25 cellular contexts compared by ENCODE assay signal in genomic region chr3:4337147-4337546, GRCh38. TPM values are rescaled to one million over a fixed set of nuclear protein-coding genes. Genes with fewer than 3 reads are reported as not detected.
A peak's percentile ranks its signal among the peaks of the same experiment; 100 is the strongest.
DNase-seq lines count a peak whose midpoint lies in the region; ATAC-seq, FAIRE-seq and TF ChIP-seq lines count a peak whose summit lies in the region.
"Had no signal": no experiment of that assay in that cellular context is flagged by ENCODE, and none has a peak within 500 bp of the region (broad histone marks: within the 10 kb centered on the region; RNA-seq: fewer than 3 reads in every experiment).

No MANE protein-coding gene starts in this region.

- intact Hi-C loops in K562 (cut with micrococcal nuclease): no loop called here
- intact Hi-C loops in tibial artery (cut with DNase I; ENCODE audit: low total_unique reads): no loop called here

- H3K36me3 ChIP-seq in K562 (ENCODE audit: control insufficient read depth, insufficient read depth, low read length) (no peaks in the 10 kb centered on the region), tibial artery (no peaks in the 10 kb centered on the region), GM23338 (ENCODE audit: insufficient read depth) (no peaks in the 10 kb centered on the region)
- H3K36me3 ChIP-seq: BLaER1 had no signal

- no peak overlapping the region for H3K4me2 ChIP-seq in K562 (ENCODE audit: insufficient read depth, low read length)
- H3K4me2 ChIP-seq in GM23338: no peak overlapping the region
- H3K4me2 ChIP-seq: BLaER1 had no signal

- H3K9me1 ChIP-seq in K562 (ENCODE audit: control insufficient read depth, insufficient read depth, low read length): no peaks in the 10 kb centered on the region

- H3K4me3 ChIP-seq in K562 (no peak overlapping the region), tibial artery (no peak overlapping the region), GM23338 (no peak overlapping the region)
- H3K4me3 ChIP-seq: BLaER1, GM12878, GM23248 had no signal

- no peaks in the 10 kb centered on the region for H3K9me2 ChIP-seq in GM23338 (ENCODE audit: insufficient read depth)

- ATAC-seq in K562 (no peak), GM23338 (no peak)
- ATAC-seq: CD8-positive, alpha-beta T cell; GM12878; HCT116 had no signal

- CTCF ChIA-PET in K562 (lab: Yijun Ruan, JAX; ENCODE audit: low intra/inter-chr PET ratio): interaction anchor here (1.1 kb wide), 1 partner anchor 296 kb away, joined by 4 read pairs; no protein-coding TSS in a partner anchor

- H3K4me1 Mint-ChIP-seq in osteocyte (ENCODE audit: unreplicated experiment): peaks cover 31% of the 10 kb centered on the region
- H3K4me1 Mint-ChIP-seq in endothelial cell (ENCODE audit: unreplicated experiment): peaks cover 13% of the 10 kb centered on the region
- peaks cover 36% of the 10 kb centered on the region for H3K4me1 Mint-ChIP-seq in GM23338
- H3K4me1 Mint-ChIP-seq: B cell had no signal

- H3F3A ChIP-seq in GM23338 (replicated peaks; ENCODE audit: low read depth): no peaks in the 10 kb centered on the region

- no peak for TF ChIP-seq CTCF in K562 (IDR thresholded peaks at IDR 0.05 in 2 of 3, conservative IDR thresholded peaks at IDR 0.05 in 1 of 3; ENCODE audit: insufficient read depth in 2 of 3, low read depth in 1 of 3, low read length in 3 of 3)
- no peak for TF ChIP-seq CTCF in osteocyte (IDR thresholded peaks at IDR 0.05)
- no peak for TF ChIP-seq CTCF in tibial artery (IDR thresholded peaks at IDR 0.05)
- no peak for TF ChIP-seq CTCF in endothelial cell (IDR thresholded peaks at IDR 0.05; ENCODE audit: unreplicated experiment)
- no peak for TF ChIP-seq CTCF in GM23338 (conservative IDR thresholded peaks at IDR 0.05; ENCODE audit: low read depth in 2 of 2)

- peaks cover 5% of the 10 kb centered on the region for H3K36me3 Mint-ChIP-seq in osteocyte (ENCODE audit: unreplicated experiment)
- no peaks in the 10 kb centered on the region for H3K36me3 Mint-ChIP-seq in endothelial cell (ENCODE audit: low read depth, unreplicated experiment)
- no peaks in the 10 kb centered on the region for H3K36me3 Mint-ChIP-seq in GM23338 (ENCODE audit: low read depth)

- H4K20me1 ChIP-seq in K562 (replicated peaks; ENCODE audit: control insufficient read depth, insufficient read depth, low read length) (no peaks in the 10 kb centered on the region), GM23338 (replicated peaks; ENCODE audit: insufficient read depth) (no peaks in the 10 kb centered on the region)
- H4K20me1 ChIP-seq: BLaER1 had no signal

- no peak overlapping the region for H3K9ac ChIP-seq in K562 (ENCODE audit: insufficient read depth in 1 of 2, low read depth in 2 of 2, low read length in 2 of 2)
- H3K9ac ChIP-seq: BLaER1, GM23248 had no signal

- H3K9me3 Mint-ChIP-seq in osteocyte (ENCODE audit: unreplicated experiment) (no peaks in the 10 kb centered on the region), endothelial cell (ENCODE audit: unreplicated experiment) (no peaks in the 10 kb centered on the region), GM23338 (no peaks in the 10 kb centered on the region; the same call in 2 of the 3 replicates)
- H3K9me3 Mint-ChIP-seq: CD8-positive, alpha-beta T cell; H9 had no signal

- H3K27ac Mint-ChIP-seq in osteocyte (ENCODE audit: unreplicated experiment) (peak overlapping the region; percentile 32), endothelial cell (ENCODE audit: unreplicated experiment) (no peak overlapping the region), GM23338 (no peak overlapping the region)
- H3K27ac Mint-ChIP-seq: B cell; CD4-positive, CD25-positive, alpha-beta regulatory T cell; CD8-positive, alpha-beta T cell; H9 had no signal

- H3K4me3 Mint-ChIP-seq in osteocyte (ENCODE audit: unreplicated experiment): no peak overlapping the region
- H3K4me3 Mint-ChIP-seq in endothelial cell (ENCODE audit: unreplicated experiment): no peak overlapping the region
- H3K4me3 Mint-ChIP-seq in GM23338: no peak overlapping the region
- H3K4me3 Mint-ChIP-seq: B cell; CD4-positive, CD25-positive, alpha-beta regulatory T cell; CD8-positive, alpha-beta T cell; H9 had no signal

- H3K27ac ChIP-seq in K562 (ENCODE audit: extremely low read depth, low read depth, low read length) (no peak overlapping the region), tibial artery (peak overlapping the region; percentile 3 to 33), GM23338 (ENCODE audit: low read depth) (no peak overlapping the region)
- H3K27ac ChIP-seq: 22Rv1, BLaER1, C4-2B, GM23248 had no signal

- H3K79me2 ChIP-seq in K562 (ENCODE audit: control insufficient read depth, insufficient read depth, low read length) (no peaks in the 10 kb centered on the region), GM23338 (replicated peaks; ENCODE audit: insufficient read depth) (no peaks in the 10 kb centered on the region)

- no peaks in the 10 kb centered on the region for H3K9me3 ChIP-seq in K562 (replicated peaks; ENCODE audit: control insufficient read depth, insufficient read depth, low read depth, low read length)
- no peaks in the 10 kb centered on the region for H3K9me3 ChIP-seq in tibial artery
- H3K9me3 ChIP-seq: BLaER1 had no signal

- no peak for TF ChIP-seq RAD21 in K562 (CRISPR knock-in tag; conservative IDR thresholded peaks at IDR 0.05 in 1 of 2, IDR thresholded peaks at IDR 0.05 in 1 of 2)

- 8% methylated on average over 2 of the region's 2 CpGs for WGBS in K562 (ENCODE audit: insufficient coverage, low coverage, missing lambda C conversion rate)

- no peak for TF ChIP-seq EP300 in K562 (IDR thresholded peaks at IDR 0.05; ENCODE audit: low read length)

- TF ChIP-seq POLR2A in K562 (conservative IDR thresholded peaks at IDR 0.05): no peak

- in situ Hi-C loops in K562 (cut with MboI): no loop called here

- FAIRE-seq in K562 (lab: Jason Lieb, UNC): no peak
- FAIRE-seq: A204.1, D721Med, GM12878, GM19239 had no signal

- POLR2A ChIA-PET in K562 (lab: Yijun Ruan, JAX): interaction anchor here (1.0 kb wide), 1 partner anchor 156 kb away, joined by 4 read pairs; the partner anchor contains the start of gene ITPR1

- no peaks in the 10 kb centered on the region for H3K27me3 ChIP-seq in K562 (ENCODE audit: control insufficient read depth in 2 of 2, insufficient read depth in 2 of 2, low read length in 2 of 2)
- H3K27me3 ChIP-seq in tibial artery: no peaks in the 10 kb centered on the region
- no peaks in the 10 kb centered on the region for H3K27me3 ChIP-seq in GM23338 (ENCODE audit: insufficient read depth)
- H3K27me3 ChIP-seq: BLaER1 had no signal

- H3K4me1 ChIP-seq in K562 (replicated peaks in 1 of 2; ENCODE audit: control insufficient read depth in 2 of 2, insufficient read depth in 2 of 2, low read length in 2 of 2) (peaks cover 0 to 12% of the 10 kb centered on the region in 2 experiments; a peak in 2 of 5 replicates), tibial artery (peaks cover 0 to 36% (median 21%) of the 10 kb centered on the region in 4 donors), GM23338 (ENCODE audit: insufficient read depth) (peaks cover 14% of the 10 kb centered on the region)
- H3K4me1 ChIP-seq: BLaER1 had no signal

- H3K27me3 Mint-ChIP-seq in osteocyte (ENCODE audit: unreplicated experiment) (no peaks in the 10 kb centered on the region), endothelial cell (ENCODE audit: unreplicated experiment) (peaks cover 2% of the 10 kb centered on the region), GM23338 (ENCODE audit: insufficient read depth, low read depth, poor library complexity) (peaks cover 3% of the 10 kb centered on the region)
- H3K27me3 Mint-ChIP-seq: B cell; CD4-positive, CD25-positive, alpha-beta regulatory T cell had no signal

- no peak overlapping the region for H2AFZ ChIP-seq in K562 (ENCODE audit: low read depth, low read length)
- H2AFZ ChIP-seq in GM23338: no peak overlapping the region
- H2AFZ ChIP-seq: GM23248 had no signal

- peak; percentile 18 for DNase-seq in NCI-H82 (lab: John Stamatoyannopoulos, UW)
- no peak for DNase-seq in NCI-H82 treated with DMSO at 0.1 percent for 48 hours (lab: John Stamatoyannopoulos, UW; ENCODE audit: unreplicated experiment)
- DNase-seq in K562 (ENCODE audit: extremely low read depth in 1 of 4, low spot score in 3 of 4): no peak
- no peak for DNase-seq in osteocyte (ENCODE audit: extremely low spot score, unreplicated experiment)
- DNase-seq in tibial artery: no peak
- no peak for DNase-seq in endothelial cell (ENCODE audit: low spot score)
- DNase-seq in NCI-H2107 treated with DMSO at 0.1 percent for 48 hours (lab: John Stamatoyannopoulos, UW; ENCODE audit: unreplicated experiment): no peak
- DNase-seq in GM23338 (ENCODE audit: low spot score): no peak
- DNase-seq: CD4-positive, CD25-positive, alpha-beta regulatory T cell; CD8-positive, alpha-beta T cell; DMS 273 treated with DMSO at 0.1 percent for 48 hours; DMS79; EL; GDM1; GM23248; H9 had no signal

- no TSS peak for BruUV-seq in K562 (replicated peaks; lab: Mats Ljungman, UMichigan)

TF ChIP-seq in GM23338, 12 proteins besides CTCF, POLR2A, EP300 and RAD21 (continues in another document):
- TF ChIP-seq CREB1 (CRISPR knock-in tag; IDR thresholded peaks at IDR 0.05; ENCODE audit: low read depth) (no peak), ZNF114 (CRISPR knock-in tag; IDR thresholded peaks at IDR 0.05) (no peak)

RNA-seq across cellular contexts. Expression of gene SETMAR, which starts 34.0 kb away (rescaled TPM):
- 23.2 and 32.3 TPM in 2 replicates for total RNA-seq in K562 (2011; cell fraction: chromatin; rRNA removed; ENCODE audit: low replicate concordance)
- total RNA-seq in K562 (2011; cell fraction: nucleolus; rRNA removed): 22.8 and 27.4 TPM in 2 replicates
- total RNA-seq in K562 (2011; cell fraction: nucleoplasm; rRNA removed): 35.6 and 42.7 TPM in 2 replicates
- total RNA-seq in K562 (2014; rRNA removed) (12.4 and 21.7 TPM in 2 replicates), K562 (2014; rRNA removed; fragmentation: Illumina TruSeq; extraction: Trizol) (22.6 and 22.9 TPM in 2 replicates), K562 (2015; rRNA removed; fragmentation: Illumina TruSeq; extraction: Trizol) (22.5 and 24.7 TPM in 2 replicates), K562 (2021) (17.4 and 18.0 TPM in 2 replicates), osteocyte (14.6 and 18.0 TPM in 2 replicates), endothelial cell (ENCODE audit: unreplicated experiment) (15.3 TPM)
- polyA plus RNA-seq in K562 (2011; rRNA removed) (16.7 and 22.9 TPM in 2 replicates), K562 (2014; fragmentation: Illumina TruSeq; extraction: Trizol) (21.5 and 25.1 TPM in 2 replicates), K562 (2014; fragmentation: Nextera tagmentation; extraction: Ambion mirVana) (10 to 100 TPM in 1 of 2 experiments, 1 to 10 TPM in 1; 5.5 to 10.2 TPM), K562 (2014; rRNA removed) (17.6 and 18.2 TPM in 2 replicates), GM23338 (2016; fragmentation: Nextera tagmentation; extraction: Ambion mirVana) (11.2 and 12.9 TPM in 2 replicates)
- 10.5 and 12.2 TPM in 2 replicates for polyA plus RNA-seq in K562 (2011; cell fraction: cytosol; rRNA removed)
- 17.9 and 25.1 TPM in 2 replicates for polyA plus RNA-seq in K562 (2011; cell fraction: nucleus; rRNA removed)
- 14.3 and 17.4 TPM in 2 replicates for polyA plus RNA-seq in K562 (2012)
- 33.2 and 34.4 TPM in 2 replicates for polyA minus RNA-seq in K562 (2011; rRNA and poly(A)+ RNA removed)
- polyA minus RNA-seq in K562 (2011; cell fraction: cytosol; rRNA and poly(A)+ RNA removed): 5.0 and 9.4 TPM in 2 replicates
- polyA minus RNA-seq in K562 (2011; cell fraction: nucleus; rRNA and poly(A)+ RNA removed): 28.7 and 31.2 TPM in 2 replicates
- 14.6 and 19.8 TPM in 2 replicates for total RNA-seq in GM23338 (2014; rRNA removed; shearing (Covaris generic))

Comparison
In these comparisons a context has a peak if more than half of its experiments do, and no peak if none do; other contexts are left out.
1. H3K27ac ChIP-seq: peak in tibial artery (2 of 2); none in K562 (single experiment) and GM23338 (single experiment).